8 cellular contexts compared by ENCODE assay signal in genomic region chr5:71455427-71456361, GRCh38. TPM values are rescaled to one million over a fixed set of nuclear protein-coding genes. Genes with fewer than 3 reads are reported as not detected.
A peak's percentile ranks its signal among the peaks of the same experiment; 100 is the strongest.
DNase-seq lines count a peak whose midpoint lies in the region; ATAC-seq, FAIRE-seq and TF ChIP-seq lines count a peak whose summit lies in the region.

TSS of gene BDP1 (plus strand) at chr5:71455651. CDS start at chr5:71455878, 227 bp downstream.

- peaks cover 39% of the 10 kb centered on the region for H3K36me3 Mint-ChIP-seq in activated T-helper 2 cell treated with anti-CD3 and anti-CD28 coated beads, Interferon-gamma antibody, Interleukin-2, Interleukin-4, amounts not matched to agents 10 μg/mL and 5 μg/mL and 100 μg/mL, durations not matched to agents 14 hours and 24 hours and 36 hours (ENCODE audit: low read depth)
- peaks cover 0 to 27% (median 6%) of the 10 kb centered on the region in 3 donors for H3K36me3 Mint-ChIP-seq in naive thymus-derived CD8-positive, alpha-beta T cell

- peak within 1 kb of the TSS; percentile 69 for H3K27ac ChIP-seq in RWPE2 (ENCODE audit: poor library complexity, severe bottlenecking)

- H3K27me3 Mint-ChIP-seq in activated T-helper 2 cell treated with anti-CD3 and anti-CD28 coated beads, Interferon-gamma antibody, Interleukin-2, Interleukin-4, amounts not matched to agents 10 μg/mL and 5 μg/mL and 100 μg/mL, durations not matched to agents 14 hours and 24 hours and 36 hours (ENCODE audit: low read depth) = no peaks in the 10 kb centered on the region
- H3K27me3 Mint-ChIP-seq in naive thymus-derived CD8-positive, alpha-beta T cell = peaks cover 3 to 24% (median 11%) of the 10 kb centered on the region in 5 donors

- no peaks in the 10 kb centered on the region for H3K9me3 Mint-ChIP-seq in activated T-helper 2 cell treated with anti-CD3 and anti-CD28 coated beads, Interferon-gamma antibody, Interleukin-2, Interleukin-4, amounts not matched to agents 10 μg/mL and 5 μg/mL and 100 μg/mL, durations not matched to agents 14 hours and 24 hours and 36 hours
- H3K9me3 Mint-ChIP-seq in naive thymus-derived CD8-positive, alpha-beta T cell = no peaks in the 10 kb centered on the region

- H3K4me1 Mint-ChIP-seq in activated T-helper 2 cell treated with anti-CD3 and anti-CD28 coated beads, Interferon-gamma antibody, Interleukin-2, Interleukin-4, amounts not matched to agents 10 μg/mL and 5 μg/mL and 100 μg/mL, durations not matched to agents 14 hours and 24 hours and 36 hours (ENCODE audit: low read depth) = peaks cover 15% of the 10 kb centered on the region
- peaks cover 15 to 29% (median 26%) of the 10 kb centered on the region in 4 donors for H3K4me1 Mint-ChIP-seq in naive thymus-derived CD8-positive, alpha-beta T cell

- H3K4me1 ChIP-seq in RWPE2 (ENCODE audit: insufficient read depth, poor library complexity, severe bottlenecking) = peaks cover 10% of the 10 kb centered on the region

- peaks cover 30% of the 10 kb centered on the region for H3K36me3 ChIP-seq in RWPE2 (ENCODE audit: low read depth)

- peak; percentile 94 for ATAC-seq in RWPE2 (ENCODE audit: low read depth)
- peak; percentile 87 to 91 for ATAC-seq in naive thymus-derived CD8-positive, alpha-beta T cell

- TF ChIP-seq CTCF in RWPE2 (IDR thresholded peaks at IDR 0.05; ENCODE audit: poor library complexity, severe bottlenecking) = peak; percentile 39
- peak; percentile 35 for TF ChIP-seq CTCF in fibroblast of mammary gland (conservative IDR thresholded peaks at IDR 0.05; ENCODE audit: control insufficient read depth, insufficient read depth, low read depth, low read length)

- H3K27ac Mint-ChIP-seq in activated T-helper 2 cell treated with anti-CD3 and anti-CD28 coated beads, Interferon-gamma antibody, Interleukin-2, Interleukin-4, amounts not matched to agents 10 μg/mL and 5 μg/mL and 100 μg/mL, durations not matched to agents 14 hours and 24 hours and 36 hours = peak within 1 kb of the TSS; percentile 97
- H3K27ac Mint-ChIP-seq in naive thymus-derived CD8-positive, alpha-beta T cell = peak within 1 kb of the TSS; percentile 90 to 100 (median 98)

- H3K4me3 ChIP-seq in RWPE2 (ENCODE audit: severe bottlenecking) = peak within 1 kb of the TSS; percentile 93
- peak within 1 kb of the TSS; percentile 84 for H3K4me3 ChIP-seq in fibroblast of mammary gland (ENCODE audit: control insufficient read depth, low read depth, low read length)

- H3K9me3 ChIP-seq in RWPE2 (ENCODE audit: severe bottlenecking) = no peaks in the 10 kb centered on the region

- peaks cover 2% of the 10 kb centered on the region for H3K27me3 ChIP-seq in RWPE2 (ENCODE audit: insufficient read depth, poor library complexity, severe bottlenecking)

- POLR2A ChIA-PET in naive thymus-derived CD8-positive, alpha-beta T cell (lab: Charles Lee) = interaction anchor here (0.6 to 1.2 kb wide), 2 partner anchors 131 to 141 kb away, joined by 3 read pairs; partner anchors contain the start of gene MCCC2

- DNase-seq in ELR (ENCODE audit: low read depth) = peak; percentile 94
- DNase-seq in H54 (ENCODE audit: insufficient read length, low spot score) = peak; percentile 82
- peak; percentile 96 for DNase-seq in LoVo (ENCODE audit: low spot score)
- DNase-seq in RWPE2 (ENCODE audit: low spot score) = peak; percentile 93
- peak; percentile 94 for DNase-seq in activated T-helper 2 cell treated with anti-CD3 and anti-CD28 coated beads, Interferon-gamma antibody, Interleukin-2, Interleukin-4, amounts not matched to agents 10 μg/mL and 5 μg/mL and 100 μg/mL, durations not matched to agents 14 hours and 24 hours and 36 hours (ENCODE audit: low spot score)
- peak; percentile 92 for DNase-seq in fibroblast of mammary gland (ENCODE audit: low read depth)
- peak; percentile 87 to 99 (median 98) for DNase-seq in naive thymus-derived CD8-positive, alpha-beta T cell
- peak; percentile 91 to 96 (median 94) for DNase-seq in stimulated activated naive CD4-positive, alpha-beta T cell (lab: John Stamatoyannopoulos, UW)

- H3K4me3 Mint-ChIP-seq in activated T-helper 2 cell treated with anti-CD3 and anti-CD28 coated beads, Interferon-gamma antibody, Interleukin-2, Interleukin-4, amounts not matched to agents 10 μg/mL and 5 μg/mL and 100 μg/mL, durations not matched to agents 14 hours and 24 hours and 36 hours (ENCODE audit: low read depth) = peak within 1 kb of the TSS; percentile 89
- H3K4me3 Mint-ChIP-seq in naive thymus-derived CD8-positive, alpha-beta T cell = peak within 1 kb of the TSS; percentile 89 to 100 (median 98)

- intact Hi-C loops in activated T-helper 2 cell treated with anti-CD3 and anti-CD28 coated beads, Interferon-gamma antibody, Interleukin-2, Interleukin-4, amounts not matched to agents 10 μg/mL and 5 μg/mL and 100 μg/mL, durations not matched to agents 14 hours and 24 hours and 36 hours (cut with micrococcal nuclease) = loop anchor here (5.0 kb wide), 2 partner anchors 132 to 147 kb away; partner anchors contain the start of gene MCCC2

- FAIRE-seq in H54 (lab: Jason Lieb, UNC) = peak; percentile 50

- TF ChIP-seq POLR2A in H54 (IDR thresholded peaks at IDR 0.05; ENCODE audit: low read depth, low read length) = peak; percentile 71; the same call in 1 of the 2 replicates

RNA-seq across cellular contexts. Expression of gene BDP1, which starts in this region (rescaled TPM):
- 36.1 and 36.9 TPM in 2 replicates for total RNA-seq in activated T-helper 2 cell treated with anti-CD3 and anti-CD28 coated beads, Interferon-gamma antibody, Interleukin-2, Interleukin-4, amounts not matched to agents 10 μg/mL and 5 μg/mL and 100 μg/mL, durations not matched to agents 14 hours and 24 hours and 36 hours
- 10 to 100 TPM; 42.8 to 50.4 TPM for total RNA-seq in naive thymus-derived CD8-positive, alpha-beta T cell
- polyA plus RNA-seq in naive thymus-derived CD8-positive, alpha-beta T cell = 10 to 100 TPM in 1 of 3 donors, 1 to 10 TPM in 2; 5.0 to 13.5 (median 5.2) TPM

Comparison
In these comparisons a context has a peak if more than half of its experiments do, and no peak if none do; other contexts are left out.
1. Peak in every context shown above with its lines: DNase-seq, ATAC-seq, H3K4me3 ChIP-seq and H3K27ac ChIP-seq.